ENCODE assay signal across 1 cellular context in genomic region chr2:156778916-156779315, GRCh38.
TF ChIP-seq lines count a peak whose summit lies in the region.

No MANE protein-coding gene starts in this region.

TF ChIP-seq in liver, 16 proteins besides CTCF, POLR2A, EP300 and RAD21:
- no peak for TF ChIP-seq ZBTB33 (IDR thresholded peaks at IDR 0.05)
- no peak for TF ChIP-seq NR2F2 (IDR thresholded peaks at IDR 0.05)
- no peak for TF ChIP-seq GABPA (IDR thresholded peaks at IDR 0.05 in 1 of 2, conservative IDR thresholded peaks at IDR 0.05 in 1 of 2)
- TF ChIP-seq RXRA (IDR thresholded peaks at IDR 0.05): no peak
- no peak for TF ChIP-seq SP1 (IDR thresholded peaks at IDR 0.05)
- no peak for TF ChIP-seq FOXA2 (IDR thresholded peaks at IDR 0.05)
- TF ChIP-seq, protein P1, sequence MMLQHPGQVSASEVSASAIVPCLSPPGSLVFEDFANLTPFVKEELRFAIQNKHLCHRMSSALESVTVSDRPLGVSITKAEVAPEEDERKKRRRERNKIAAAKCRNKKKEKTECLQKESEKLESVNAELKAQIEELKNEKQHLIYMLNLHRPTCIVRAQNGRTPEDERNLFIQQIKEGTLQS (IDR thresholded peaks at IDR 0.05): no peak
- no peak for TF ChIP-seq JUND (IDR thresholded peaks at IDR 0.05)
- no peak for TF ChIP-seq HNF4G (IDR thresholded peaks at IDR 0.05)
- no peak for TF ChIP-seq FOXA1 (IDR thresholded peaks at IDR 0.05)
- TF ChIP-seq HNF4A (conservative IDR thresholded peaks at IDR 0.05): no peak
- no peak for TF ChIP-seq REST (IDR thresholded peaks at IDR 0.05)
- no peak for TF ChIP-seq EGR1 (IDR thresholded peaks at IDR 0.05; ENCODE audit: low read depth in 2 of 2)
- TF ChIP-seq MAX (IDR thresholded peaks at IDR 0.05): no peak
- no peak for TF ChIP-seq TAF1 (conservative IDR thresholded peaks at IDR 0.05)
- TF ChIP-seq YY1 (IDR thresholded peaks at IDR 0.05): no peak
